1 cellular context compared by ENCODE assay signal in genomic region chrX:2608638-2609430, GRCh38.
TF ChIP-seq lines count a peak whose summit lies in the region.

No MANE protein-coding gene starts in this region.

TF ChIP-seq in K562, 482 proteins besides CTCF, POLR2A, EP300 and RAD21 (continued from another document):
- TF ChIP-seq OTX1 (CRISPR knock-in tag; IDR thresholded peaks at IDR 0.05) (no peak), RFX1 (IDR thresholded peaks at IDR 0.05) (no peak), GTF2E2 (tag; IDR thresholded peaks at IDR 0.05) (no peak), ETS1 (conservative IDR thresholded peaks at IDR 0.05; ENCODE audit: control insufficient read depth, low read depth, low read length) (no peak), UBTF (IDR thresholded peaks at IDR 0.05; ENCODE audit: borderline replicate concordance in 1 of 2, low read depth in 2 of 2, low read length in 2 of 2) (0 out of 4 replicates have a peak, but pooled peaks of 1 of the 2 experiments have one; percentile 50), SAFB (IDR thresholded peaks at IDR 0.05; ENCODE audit: borderline replicate concordance, low read depth, low read length) (peak; percentile 68), PTBP1 (IDR thresholded peaks at IDR 0.05; ENCODE audit: low read depth, low read length) (no peak), ZFP1 (CRISPR knock-in tag; IDR thresholded peaks at IDR 0.05) (no peak), FOXP1 (CRISPR knock-in tag; IDR thresholded peaks at IDR 0.05) (no peak), CBX5 (IDR thresholded peaks at IDR 0.05; ENCODE audit: borderline replicate concordance, low read depth) (no peak), BRD9 (IDR thresholded peaks at IDR 0.05; ENCODE audit: low read depth, partially characterized antibody) (no peak), BMI1 (IDR thresholded peaks at IDR 0.05; ENCODE audit: low read length) (no peak), ZKSCAN3 (CRISPR knock-in tag; IDR thresholded peaks at IDR 0.05) (no peak), PPARD (CRISPR knock-in tag; IDR thresholded peaks at IDR 0.05) (no peak), CHD1 (IDR thresholded peaks at IDR 0.05; ENCODE audit: low read length) (no peak), ERF (CRISPR knock-in tag; IDR thresholded peaks at IDR 0.05) (peak; percentile 45; the same call in 1 of the 2 replicates), ZZZ3 (IDR thresholded peaks at IDR 0.05) (no peak), SOX6 (IDR thresholded peaks at IDR 0.05) (no peak), TEAD2 (tag; IDR thresholded peaks at IDR 0.05) (no peak), ETS2 (tag; IDR thresholded peaks at IDR 0.05; ENCODE audit: borderline replicate concordance, poor library complexity, severe bottlenecking) (no peak)
